Comparison of ENCODE assay signal across 2 cellular contexts in the genomic region with DNA sequence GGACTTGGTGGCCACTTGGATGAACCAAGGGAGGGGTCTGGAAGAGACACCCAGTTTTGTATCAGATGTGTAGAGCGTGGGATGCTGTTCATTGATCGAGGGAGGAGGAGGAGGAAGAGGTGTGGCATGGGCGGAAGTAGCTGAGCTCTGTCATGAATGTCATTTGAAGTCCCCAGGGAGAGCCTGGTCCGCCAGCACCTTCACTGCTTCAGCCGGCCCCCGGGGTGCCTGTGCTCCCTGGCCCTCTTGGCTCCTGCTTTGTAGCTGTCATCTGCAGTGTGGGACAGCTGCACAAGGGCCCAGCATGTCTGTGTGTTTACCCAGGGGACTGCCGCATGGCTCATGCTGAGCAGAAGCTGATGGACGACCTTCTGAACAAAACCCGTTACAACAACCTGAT.
TF ChIP-seq lines count a peak whose summit lies in the region.

No MANE protein-coding gene starts in this region.

TF ChIP-seq in HepG2, 621 proteins besides CTCF, POLR2A, EP300 and RAD21:
- TF ChIP-seq, protein P1, sequence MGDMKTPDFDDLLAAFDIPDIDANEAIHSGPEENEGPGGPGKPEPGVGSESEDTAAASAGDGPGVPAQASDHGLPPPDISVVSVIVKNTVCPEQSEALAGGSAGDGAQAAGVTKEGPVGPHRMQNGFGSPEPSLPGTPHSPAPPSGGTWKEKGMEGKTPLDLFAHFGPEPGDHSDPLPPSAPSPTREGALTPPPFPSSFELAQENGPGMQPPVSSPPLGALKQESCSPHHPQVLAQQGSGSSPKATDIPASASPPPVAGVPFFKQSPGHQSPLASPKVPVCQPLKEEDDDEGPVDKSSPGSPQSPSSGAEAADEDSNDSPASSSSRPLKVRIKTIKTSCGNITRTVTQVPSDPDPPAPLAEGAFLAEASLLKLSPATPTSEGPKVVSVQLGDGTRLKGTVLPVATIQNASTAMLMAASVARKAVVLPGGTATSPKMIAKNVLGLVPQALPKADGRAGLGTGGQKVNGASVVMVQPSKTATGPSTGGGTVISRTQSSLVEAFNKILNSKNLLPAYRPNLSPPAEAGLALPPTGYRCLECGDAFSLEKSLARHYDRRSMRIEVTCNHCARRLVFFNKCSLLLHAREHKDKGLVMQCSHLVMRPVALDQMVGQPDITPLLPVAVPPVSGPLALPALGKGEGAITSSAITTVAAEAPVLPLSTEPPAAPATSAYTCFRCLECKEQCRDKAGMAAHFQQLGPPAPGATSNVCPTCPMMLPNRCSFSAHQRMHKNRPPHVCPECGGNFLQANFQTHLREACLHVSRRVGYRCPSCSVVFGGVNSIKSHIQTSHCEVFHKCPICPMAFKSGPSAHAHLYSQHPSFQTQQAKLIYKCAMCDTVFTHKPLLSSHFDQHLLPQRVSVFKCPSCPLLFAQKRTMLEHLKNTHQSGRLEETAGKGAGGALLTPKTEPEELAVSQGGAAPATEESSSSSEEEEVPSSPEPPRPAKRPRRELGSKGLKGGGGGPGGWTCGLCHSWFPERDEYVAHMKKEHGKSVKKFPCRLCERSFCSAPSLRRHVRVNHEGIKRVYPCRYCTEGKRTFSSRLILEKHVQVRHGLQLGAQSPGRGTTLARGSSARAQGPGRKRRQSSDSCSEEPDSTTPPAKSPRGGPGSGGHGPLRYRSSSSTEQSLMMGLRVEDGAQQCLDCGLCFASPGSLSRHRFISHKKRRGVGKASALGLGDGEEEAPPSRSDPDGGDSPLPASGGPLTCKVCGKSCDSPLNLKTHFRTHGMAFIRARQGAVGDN (CRISPR knock-in tag; IDR thresholded peaks at IDR 0.05): 0 out of 2 replicates have a peak, but pooled peaks have one; percentile 13
- TF ChIP-seq ZNF207 (IDR thresholded peaks at IDR 0.05; ENCODE audit: borderline replicate concordance): no peak

TF ChIP-seq in GM12878, 131 proteins besides CTCF, POLR2A, EP300 and RAD21:
- TF ChIP-seq BCLAF1 (IDR thresholded peaks at IDR 0.05) (no peak), ASH2L (IDR thresholded peaks at IDR 0.05; ENCODE audit: borderline replicate concordance, low read depth) (no peak), ESRRA (IDR thresholded peaks at IDR 0.05; ENCODE audit: low read length) (no peak), YY1 (IDR thresholded peaks at IDR 0.05; ENCODE audit: low read depth, low read length) (no peak), ZZZ3 (IDR thresholded peaks at IDR 0.05; ENCODE audit: control insufficient read depth, insufficient read length, low read depth) (no peak), MEF2B (IDR thresholded peaks at IDR 0.05; ENCODE audit: partially characterized antibody, poor library complexity, severe bottlenecking) (peak; percentile 52), CHD1 (IDR thresholded peaks at IDR 0.05; ENCODE audit: low read depth, low read length) (no peak), MYC (IDR thresholded peaks at IDR 0.05; ENCODE audit: insufficient read depth, insufficient read length, insufficient replicate concordance, low read length, severe bottlenecking) (no peak)
